ENCODE assay signal across 17 cellular contexts in the genomic region with DNA sequence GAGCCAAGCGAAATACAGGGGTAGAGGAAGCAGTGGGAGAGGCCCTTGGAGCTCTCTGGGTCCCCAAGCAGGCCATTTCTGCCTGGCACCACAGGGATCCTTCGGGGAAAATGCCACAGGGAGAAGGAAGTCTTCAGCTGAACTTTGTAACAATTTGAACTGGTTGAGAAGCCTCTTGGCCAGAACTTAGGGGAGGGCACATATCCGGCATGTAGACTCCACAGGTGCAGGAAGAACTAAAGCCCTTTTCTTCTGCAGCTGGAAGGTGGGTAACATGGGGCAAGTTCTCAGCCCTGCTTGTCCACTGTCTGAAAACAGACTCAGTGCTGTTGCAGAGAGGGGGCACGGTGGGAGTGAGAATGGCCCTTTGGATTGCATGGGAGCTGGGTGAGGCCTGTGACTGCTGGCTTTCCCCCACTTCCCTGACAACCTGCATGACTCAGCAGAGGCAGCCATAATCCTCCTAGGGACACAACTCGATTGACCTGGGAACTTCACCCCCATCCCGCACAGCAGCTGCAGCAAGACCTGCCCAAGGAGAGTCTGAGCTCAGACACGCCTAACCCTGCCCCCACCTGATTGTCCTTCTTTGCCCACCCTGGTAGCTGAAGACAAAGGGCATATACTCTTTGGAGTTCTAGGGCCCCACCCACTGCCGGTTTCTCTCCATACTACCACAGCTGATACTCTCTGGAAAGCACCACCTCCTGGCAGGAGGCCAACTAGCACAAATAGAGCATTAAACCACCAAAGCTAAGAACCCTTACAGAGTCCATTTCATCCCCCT.
DNase-seq lines count a peak whose midpoint lies in the region; ATAC-seq and TF ChIP-seq lines count a peak whose summit lies in the region.
"Had no signal": no experiment of that assay in that cellular context is flagged by ENCODE, and none has a peak within 500 bp of the region (broad histone marks: within the 10 kb centered on the region; RNA-seq: fewer than 3 reads in every experiment).

No MANE protein-coding gene starts in this region.

- no peaks in the 10 kb centered on the region for H3K36me3 ChIP-seq in heart right ventricle
- H3K36me3 ChIP-seq: BE2C had no signal

- intact Hi-C loops in heart right ventricle (cut with DNase I): no loop called here

- WGBS in heart right ventricle, 2 donors: 85 to 88% methylated on average over 8 of the region's 8 CpGs

- H3K27ac ChIP-seq in heart right ventricle: no peak overlapping the region
- H3K27ac ChIP-seq: dorsolateral prefrontal cortex, VCaP had no signal

- peaks cover 0 to 15% (median 3%) of the 10 kb centered on the region in 7 donors for H3K27me3 ChIP-seq in heart right ventricle

- peak; percentile 53 for DNase-seq in DMS53 treated with DMSO at 0.1 percent for 48 hours (lab: John Stamatoyannopoulos, UW; ENCODE audit: unreplicated experiment)
- peak; percentile 32 for DNase-seq in LoVo (ENCODE audit: low spot score)
- peak; percentile 52 for DNase-seq in NCI-H82 treated with DMSO at 0.1 percent for 48 hours (lab: John Stamatoyannopoulos, UW; ENCODE audit: unreplicated experiment)
- DNase-seq in kidney tubule cell (ENCODE audit: low spot score): peak; percentile 38
- DNase-seq in NCI-H524 treated with DMSO at 0.1 percent for 48 hours (lab: John Stamatoyannopoulos, UW): no peak
- no peak for DNase-seq in heart right ventricle
- no peak for DNase-seq in SIG-M5 treated with dmso at 0.1 percent for 504 hours (lab: John Stamatoyannopoulos, UW; ENCODE audit: unreplicated experiment)
- DNase-seq: activated effector memory CD4-positive, alpha-beta T cell treated with anti-CD3 and anti-CD28 coated beads, Interleukin-2, amount 50 U/mL, for 16 hours; BE2C; dorsolateral prefrontal cortex; hippocampal formation; left ventricle myocardium superior; natural killer cell; NCI-H146 had no signal

- H3K4me3 ChIP-seq in heart right ventricle: no peak overlapping the region
- H3K4me3 ChIP-seq: dorsolateral prefrontal cortex had no signal

- H3K4me1 ChIP-seq in heart right ventricle: no peaks in the 10 kb centered on the region
- H3K4me1 ChIP-seq: BE2C had no signal

- no peak for TF ChIP-seq CTCF in heart right ventricle (IDR thresholded peaks at IDR 0.05)

- no peak for ATAC-seq in heart right ventricle
- ATAC-seq in HG02678 (IDR thresholded peaks at IDR 0.05; ENCODE audit: unreplicated experiment): no peak
- ATAC-seq: left ventricle myocardium superior, natural killer cell, SK-N-SH treated with all-trans-retinoic acid at 6 μM for 48 hours had no signal

- H3K9me3 ChIP-seq in heart right ventricle: no peaks in the 10 kb centered on the region
- H3K9me3 ChIP-seq: BE2C had no signal

Comparison
In these comparisons a context has a peak if more than half of its experiments do, and no peak if none do; other contexts are left out.
1. DNase-seq: peak in DMS53 treated with DMSO at 0.1 percent for 48 hours (single experiment), LoVo (single experiment), NCI-H82 treated with DMSO at 0.1 percent for 48 hours (single experiment) and kidney tubule cell (single experiment); none in NCI-H524 treated with DMSO at 0.1 percent for 48 hours (single experiment), heart right ventricle (0 of 2) and SIG-M5 treated with dmso at 0.1 percent for 504 hours (single experiment).